In genomic region chr9:34592895-34593601, GRCh38 we compare ENCODE assay signal across 2 cellular contexts.
TF ChIP-seq lines count a peak whose summit lies in the region.

No MANE protein-coding gene starts in this region.

TF ChIP-seq in IMR-90, 13 proteins besides CTCF, POLR2A, EP300 and RAD21:
- TF ChIP-seq SMC3 (IDR thresholded peaks at IDR 0.05; ENCODE audit: low read depth, low read length) (no peak), FOS (IDR thresholded peaks at IDR 0.05; ENCODE audit: low read depth, low read length) (no peak), MAZ (IDR thresholded peaks at IDR 0.05; ENCODE audit: borderline replicate concordance, low read depth, low read length) (no peak), ELK1 (IDR thresholded peaks at IDR 0.05; ENCODE audit: borderline replicate concordance, low read depth, low read length) (no peak), BHLHE40 (IDR thresholded peaks at IDR 0.05; ENCODE audit: low read depth, low read length) (no peak), CEBPB (IDR thresholded peaks at IDR 0.05; ENCODE audit: low read depth, low read length) (no peak), USF2 (IDR thresholded peaks at IDR 0.05; ENCODE audit: low read depth, low read length) (no peak), RCOR1 (IDR thresholded peaks at IDR 0.05; ENCODE audit: insufficient replicate concordance, low read length) (no peak), CHD1 (IDR thresholded peaks at IDR 0.05; ENCODE audit: low read depth, low read length) (no peak), RFX5 (IDR thresholded peaks at IDR 0.05; ENCODE audit: low read depth, low read length) (no peak)
TF ChIP-seq in IMR-90: peak in this region for 0.

TF ChIP-seq in endothelial cell of umbilical vein, 7 proteins besides CTCF, POLR2A, EP300 and RAD21:
- TF ChIP-seq GATA2 (IDR thresholded peaks at IDR 0.05; ENCODE audit: insufficient read depth, insufficient read length, low read depth, low read length) (no peak), MAX (IDR thresholded peaks at IDR 0.05; ENCODE audit: insufficient read depth, insufficient read length) (no peak), JUN (IDR thresholded peaks at IDR 0.05; ENCODE audit: borderline replicate concordance, insufficient read depth, insufficient read length, low read depth) (no peak), FOS (IDR thresholded peaks at IDR 0.05; ENCODE audit: borderline replicate concordance, insufficient read depth, low read length) (no peak), POLR2AphosphoS5 (IDR thresholded peaks at IDR 0.05; ENCODE audit: insufficient read depth, low read depth, low read length) (no peak), EZH2 (IDR thresholded peaks at IDR 0.05; ENCODE audit: borderline replicate concordance, low read depth, low read length, severe bottlenecking) (peak; percentile 69)
